Comparison of ENCODE assay signal across 9 cellular contexts in genomic region chr2:10449481-10449831, GRCh38. TPM values are rescaled to one million over a fixed set of nuclear protein-coding genes. Genes with fewer than 3 reads are reported as not detected.
DNase-seq lines count a peak whose midpoint lies in the region; ATAC-seq and TF ChIP-seq lines count a peak whose summit lies in the region.
"Had no signal": no experiment of that assay in that cellular context is flagged by ENCODE, and none has a peak within 500 bp of the region (broad histone marks: within the 10 kb centered on the region; RNA-seq: fewer than 3 reads in every experiment).

No MANE protein-coding gene starts in this region.

- H3K27ac Mint-ChIP-seq in activated T-cell treated with anti-CD3 and anti-CD28 coated beads, Interleukin-2, amount 50 U/mL, for 72 hours: peak overlapping the region; percentile 85
- peak overlapping the region; percentile 92 for H3K27ac Mint-ChIP-seq in activated naive CD8-positive, alpha-beta T cell

- H3K9me3 Mint-ChIP-seq in activated T-cell treated with anti-CD3 and anti-CD28 coated beads, Interleukin-2, amount 50 U/mL, for 72 hours: no peaks in the 10 kb centered on the region
- H3K9me3 Mint-ChIP-seq in activated naive CD8-positive, alpha-beta T cell (ENCODE audit: low read depth): no peaks in the 10 kb centered on the region

- no peak for DNase-seq in activated T-cell treated with anti-CD3 and anti-CD28 coated beads, Interleukin-2, amount 50 U/mL, for 72 hours
- DNase-seq in activated T-cell treated with anti-CD3 and anti-CD28 coated beads, Interleukin-2, amount 50 U/mL, for 48 hours: no peak
- no peak for DNase-seq in GF-D8 (lab: John Stamatoyannopoulos, UW)
- no peak for DNase-seq in NCI-H128 (lab: John Stamatoyannopoulos, UW; ENCODE audit: unreplicated experiment)
- no peak for DNase-seq in body of pancreas
- DNase-seq: hippocampal formation had no signal

- H3K9me3 ChIP-seq in liver (ENCODE audit: control insufficient read depth in 4 of 4, low read length in 3 of 4) (no peaks in the 10 kb centered on the region), thymus (ENCODE audit: control insufficient read depth) (no peaks in the 10 kb centered on the region), body of pancreas (no peaks in the 10 kb centered on the region)

- no peaks in the 10 kb centered on the region for H3K27me3 Mint-ChIP-seq in activated T-cell treated with anti-CD3 and anti-CD28 coated beads, Interleukin-2, amount 50 U/mL, for 72 hours (ENCODE audit: low read depth)
- no peaks in the 10 kb centered on the region for H3K27me3 Mint-ChIP-seq in activated naive CD8-positive, alpha-beta T cell

- no peaks in the 10 kb centered on the region for H3K27me3 ChIP-seq in liver (ENCODE audit: control insufficient read depth in 4 of 4, insufficient read depth in 4 of 4, low read length in 3 of 4)
- no peaks in the 10 kb centered on the region for H3K27me3 ChIP-seq in thymus (ENCODE audit: control insufficient read depth, insufficient read depth)
- H3K27me3 ChIP-seq in body of pancreas: no peaks in the 10 kb centered on the region

- peaks cover 5 to 44% (median 28%) of the 10 kb centered on the region in 4 donors for H3K4me1 ChIP-seq in liver (ENCODE audit: control insufficient read depth in 4 of 4, insufficient read depth in 4 of 4, low read length in 3 of 4)
- H3K4me1 ChIP-seq in thymus (ENCODE audit: control insufficient read depth, insufficient read depth, low read length): peaks cover 10% of the 10 kb centered on the region
- peaks cover 57% of the 10 kb centered on the region for H3K4me1 ChIP-seq in body of pancreas

- TF ChIP-seq POLR2A in body of pancreas (IDR thresholded peaks at IDR 0.05): no peak

- peak overlapping the region; percentile 72 to 99 for H3K9ac ChIP-seq in liver (ENCODE audit: low read depth in 1 of 2, low read length in 2 of 2)

- H3K4me3 Mint-ChIP-seq in activated T-cell treated with anti-CD3 and anti-CD28 coated beads, Interleukin-2, amount 50 U/mL, for 72 hours: peak overlapping the region; percentile 84 to 86
- H3K4me3 Mint-ChIP-seq in activated naive CD8-positive, alpha-beta T cell: peak overlapping the region; percentile 88

- H3K4me3 ChIP-seq in liver (ENCODE audit: low read depth in 1 of 3, low read length in 3 of 3) (peak overlapping the region; percentile 68 to 90 (median 81)), thymus (ENCODE audit: low read length) (peak overlapping the region; percentile 80), body of pancreas (no peak overlapping the region)

- TF ChIP-seq CTCF in liver (IDR thresholded peaks at IDR 0.05; ENCODE audit: low read depth, low read length, missing input control) (no peak), body of pancreas (IDR thresholded peaks at IDR 0.05) (no peak)

- H3K4me1 Mint-ChIP-seq in activated T-cell treated with anti-CD3 and anti-CD28 coated beads, Interleukin-2, amount 50 U/mL, for 72 hours (ENCODE audit: low read depth): peaks cover 50% of the 10 kb centered on the region
- H3K4me1 Mint-ChIP-seq in activated naive CD8-positive, alpha-beta T cell (ENCODE audit: low read depth): peaks cover 36% of the 10 kb centered on the region

- TF ChIP-seq RAD21 in liver (IDR thresholded peaks at IDR 0.05): no peak

- intact Hi-C loops in body of pancreas (cut with DNase I): no loop called here

- 24% methylated on average over 5 of the region's 5 CpGs for WGBS in liver
- WGBS in thymus: 79% methylated on average over 5 of the region's 5 CpGs
- 57 to 61% methylated on average over 5 of the region's 5 CpGs for WGBS in body of pancreas, 2 donors

- H3K36me3 Mint-ChIP-seq in activated T-cell treated with anti-CD3 and anti-CD28 coated beads, Interleukin-2, amount 50 U/mL, for 72 hours (ENCODE audit: insufficient read depth in 2 of 2): peaks cover 0 to under 1% of the 10 kb centered on the region in 2 donors
- H3K36me3 Mint-ChIP-seq in activated naive CD8-positive, alpha-beta T cell: peaks cover 12% of the 10 kb centered on the region

- H3K27ac ChIP-seq in liver (ENCODE audit: low read depth in 1 of 2, low read length in 2 of 2) (peak overlapping the region; percentile 99), thymus (ENCODE audit: low read depth) (peak overlapping the region; percentile 99), body of pancreas (peak overlapping the region in 1 of 4 donors; percentile 94)

- H3K36me3 ChIP-seq in liver (ENCODE audit: control insufficient read depth in 4 of 4, insufficient read depth in 3 of 4, low read depth in 1 of 4, low read length in 3 of 4): peaks cover under 1 to 5% (median 3%) of the 10 kb centered on the region in 4 donors
- peaks cover 1% of the 10 kb centered on the region for H3K36me3 ChIP-seq in thymus (ENCODE audit: control insufficient read depth, insufficient read depth)
- no peaks in the 10 kb centered on the region for H3K36me3 ChIP-seq in body of pancreas (replicated peaks in 1 of 2; ENCODE audit: insufficient read depth in 1 of 2, low read depth in 2 of 2)

- ATAC-seq in activated T-cell treated with anti-CD3 and anti-CD28 coated beads, Interleukin-2, amount 50 U/mL, for 72 hours (replicated peaks in 1 of 2): no peak
- no peak for ATAC-seq in body of pancreas

TF ChIP-seq in liver, 16 proteins besides CTCF, POLR2A, EP300 and RAD21:
- TF ChIP-seq YY1 (IDR thresholded peaks at IDR 0.05): no peak
- TF ChIP-seq EGR1 (IDR thresholded peaks at IDR 0.05; ENCODE audit: low read depth in 2 of 2): no peak
- TF ChIP-seq MAX (IDR thresholded peaks at IDR 0.05): no peak
- TF ChIP-seq JUND (IDR thresholded peaks at IDR 0.05): no peak
- no peak for TF ChIP-seq TAF1 (conservative IDR thresholded peaks at IDR 0.05)
- TF ChIP-seq RXRA (IDR thresholded peaks at IDR 0.05): no peak
- TF ChIP-seq REST (IDR thresholded peaks at IDR 0.05): no peak
- TF ChIP-seq ZBTB33 (IDR thresholded peaks at IDR 0.05): no peak
- TF ChIP-seq HNF4G (IDR thresholded peaks at IDR 0.05): no peak
- no peak for TF ChIP-seq ATF3 (IDR thresholded peaks at IDR 0.05)
- no peak for TF ChIP-seq NR2F2 (IDR thresholded peaks at IDR 0.05)
- TF ChIP-seq HNF4A (conservative IDR thresholded peaks at IDR 0.05): no peak
- no peak for TF ChIP-seq FOXA1 (IDR thresholded peaks at IDR 0.05)
- TF ChIP-seq FOXA2 (IDR thresholded peaks at IDR 0.05): no peak
- no peak for TF ChIP-seq SP1 (IDR thresholded peaks at IDR 0.05)
- no peak for TF ChIP-seq GABPA (IDR thresholded peaks at IDR 0.05 in 1 of 2, conservative IDR thresholded peaks at IDR 0.05 in 1 of 2)

RNA-seq across cellular contexts. Expression of gene ODC1, which starts 1.3 kb away (rescaled TPM):
- total RNA-seq in activated T-cell treated with anti-CD3 and anti-CD28 coated beads, Interleukin-2, amount 50 U/mL, for 72 hours: 10 to 100 TPM; 72.0 to 73.5 TPM
- 10 to 100 TPM; 45.3 to 75.8 TPM for total RNA-seq in liver
- polyA plus RNA-seq in liver: 10 to 100 TPM in 1 of 2 donors, 1 to 10 TPM in 1; 8.3 to 50.9 TPM
- 49.6 TPM for polyA plus RNA-seq in thymus
- 10 to 100 TPM; 31.9 to 59.7 TPM for total RNA-seq in body of pancreas

Comparison
In these comparisons a context has a peak if more than half of its experiments do, and no peak if none do; other contexts are left out.
1. H3K4me3 ChIP-seq: peak in liver (3 of 3) and thymus (single experiment); none in body of pancreas (0 of 2).